In genomic region chr3:50347187-50347813, GRCh38 we compare ENCODE assay signal across 8 cellular contexts. TPM values are rescaled to one million over a fixed set of nuclear protein-coding genes. Genes with fewer than 3 reads are reported as not detected.
DNase-seq lines count a peak whose midpoint lies in the region; ATAC-seq and TF ChIP-seq lines count a peak whose summit lies in the region.

No MANE protein-coding gene starts in this region.

- no TSS peak for BruUV-seq in mammary epithelial cell (replicated peaks; lab: Mats Ljungman, UMichigan)

- intact Hi-C loops in mammary epithelial cell (cut with micrococcal nuclease), result loop anchor here (1.0 kb wide), 3 partner anchors 81 to 267 kb away; no protein-coding TSS in a partner anchor
- intact Hi-C loops in left colon (cut with DNase I, micrococcal nuclease), result no loop called here

- TF ChIP-seq CTCF in WI38 (IDR thresholded peaks at IDR 0.05; ENCODE audit: low read depth, low read length) (peak; percentile 44; the same call in 1 of the 2 replicates), mammary epithelial cell (conservative IDR thresholded peaks at IDR 0.05 in 1 of 2, IDR thresholded peaks at IDR 0.05 in 1 of 2; ENCODE audit: extremely low read depth in 1 of 2, insufficient read depth in 1 of 2, low read depth in 1 of 2, low read length in 2 of 2) (peak; percentile 52 to 60)

- ATAC-seq in left colon, result peak; percentile 8
- ATAC-seq in HG03432 (IDR thresholded peaks at IDR 0.05; ENCODE audit: unreplicated experiment), result no peak

- H3K4me3 ChIP-seq in WI38 (ENCODE audit: low read depth, low read length) (no peak overlapping the region), mammary epithelial cell (replicated peaks in 1 of 3; ENCODE audit: insufficient read depth in 1 of 3, low read depth in 2 of 3, low read length in 3 of 3) (no peak overlapping the region)

- peak; percentile 50 for DNase-seq in NCI-H2029 (lab: John Stamatoyannopoulos, UW)
- no peak for DNase-seq in NCI-H2029 treated with DMSO at 0.1 percent for 48 hours (lab: John Stamatoyannopoulos, UW)
- DNase-seq in NCI-H2107 (lab: John Stamatoyannopoulos, UW), result peak; percentile 44
- DNase-seq in mammary epithelial cell, result peak; percentile 62
- DNase-seq in left colon, result peak in 1 of 2 donors; percentile 77
- DNase-seq in stimulated activated CD8-positive, alpha-beta memory T cell treated with anti-CD3 and anti-CD28 coated beads, Interleukin-12 subunit alpha, Interleukin-12 subunit beta, amount 100 ng/mL, for 4 hours (ENCODE audit: low read depth), result peak; percentile 60

- no peak overlapping the region for H3K4me2 ChIP-seq in mammary epithelial cell (ENCODE audit: insufficient read depth, low read depth, low read length)

- no peak overlapping the region for H2AFZ ChIP-seq in mammary epithelial cell (ENCODE audit: low read depth, low read length)

- H3K9ac ChIP-seq in mammary epithelial cell (ENCODE audit: insufficient read depth, low read length), result no peak overlapping the region

- peaks cover 24% of the 10 kb centered on the region for H3K79me2 ChIP-seq in mammary epithelial cell (ENCODE audit: insufficient read depth, low read length)

- no peaks in the 10 kb centered on the region for H4K20me1 ChIP-seq in mammary epithelial cell (ENCODE audit: insufficient read depth, low read length)

- CTCF ChIA-PET in mammary epithelial cell (lab: Charles Lee; ENCODE audit: low non-redundant PET), result interaction anchor here (0.7 to 1.7 kb wide), 4 partner anchors 9 to 200 kb away, joined by 3 to 10 read pairs (median 5); no protein-coding TSS in a partner anchor

- in situ Hi-C loops in mammary epithelial cell (cut with MboI; ENCODE audit: low sequenced_read_pairs in 2 of 2), result loop anchor here in 1 of 2 donors (5.0 to 10.0 kb wide), 2 partner anchors 78 to 200 kb away; no protein-coding TSS in a partner anchor

- dilution Hi-C loops in mammary epithelial cell (cut with HindIII; ENCODE audit: low sequenced_read_pairs), result no loop called here

- no peaks in the 10 kb centered on the region for H3K9me3 ChIP-seq in mammary epithelial cell (replicated peaks; ENCODE audit: insufficient read depth, low read length)

- peaks cover 2% of the 10 kb centered on the region for H3K36me3 ChIP-seq in mammary epithelial cell (ENCODE audit: insufficient read depth, low read length)

- peaks cover 26% of the 10 kb centered on the region for H3K4me1 ChIP-seq in mammary epithelial cell (ENCODE audit: insufficient read depth, low read length)

- 23% methylated on average over 14 of the region's 14 CpGs for WGBS in mammary epithelial cell (ENCODE audit: low coverage, missing lambda C conversion rate)

- H3K27ac ChIP-seq in mammary epithelial cell (ENCODE audit: insufficient read depth, low read depth, low read length), result no peak overlapping the region

- H3K27me3 ChIP-seq in mammary epithelial cell (ENCODE audit: insufficient read depth, low read length), result no peaks in the 10 kb centered on the region

RNA-seq across cellular contexts. Expression of gene ZMYND10, which starts 1.8 kb away (rescaled TPM):
- total RNA-seq in mammary epithelial cell, result under 1 TPM; 0.33 to 0.52 TPM
- polyA plus RNA-seq in mammary epithelial cell, result 0.33 TPM
- polyA minus RNA-seq in mammary epithelial cell, result not detected
- under 1 TPM; 0.47 to 0.49 TPM for total RNA-seq in left colon

RNA-seq across cellular contexts. Expression of gene NPRL2, which starts 3.3 kb away (rescaled TPM):
- total RNA-seq in mammary epithelial cell (10 to 100 TPM; 15.6 to 17.7 TPM), left colon (10 to 100 TPM; 18.1 to 23.5 TPM)
- 34.8 TPM for polyA plus RNA-seq in mammary epithelial cell
- 28.7 TPM for polyA minus RNA-seq in mammary epithelial cell

RNA-seq across cellular contexts. Expression of gene CYB561D2, which starts 3.4 kb away (rescaled TPM):
- 10 to 100 TPM; 10.0 to 11.9 TPM for total RNA-seq in mammary epithelial cell
- 24.4 TPM for polyA plus RNA-seq in mammary epithelial cell
- 8.0 TPM for polyA minus RNA-seq in mammary epithelial cell
- total RNA-seq in left colon, result 10 to 100 TPM; 35.8 to 36.9 TPM

RNA-seq across cellular contexts. Expression of gene RASSF1, which starts 6.7 kb away (rescaled TPM):
- 10 to 100 TPM in 1 of 2 donors, 1 to 10 TPM in 1; 9.2 to 23.3 TPM for total RNA-seq in mammary epithelial cell
- 29.2 TPM for polyA plus RNA-seq in mammary epithelial cell
- polyA minus RNA-seq in mammary epithelial cell, result 3.3 TPM
- total RNA-seq in left colon, result 10 to 100 TPM; 14.5 to 15.0 TPM

RNA-seq across cellular contexts. Expression of gene TMEM115, which starts 12.0 kb away (rescaled TPM):
- total RNA-seq in mammary epithelial cell (10 to 100 TPM; 37.6 to 42.8 TPM), left colon (10 to 100 TPM; 44.6 to 48.3 TPM)
- 33.2 TPM for polyA plus RNA-seq in mammary epithelial cell
- 30.9 TPM for polyA minus RNA-seq in mammary epithelial cell
